ENCODE assay signal across 1 cellular context in the genomic region with DNA sequence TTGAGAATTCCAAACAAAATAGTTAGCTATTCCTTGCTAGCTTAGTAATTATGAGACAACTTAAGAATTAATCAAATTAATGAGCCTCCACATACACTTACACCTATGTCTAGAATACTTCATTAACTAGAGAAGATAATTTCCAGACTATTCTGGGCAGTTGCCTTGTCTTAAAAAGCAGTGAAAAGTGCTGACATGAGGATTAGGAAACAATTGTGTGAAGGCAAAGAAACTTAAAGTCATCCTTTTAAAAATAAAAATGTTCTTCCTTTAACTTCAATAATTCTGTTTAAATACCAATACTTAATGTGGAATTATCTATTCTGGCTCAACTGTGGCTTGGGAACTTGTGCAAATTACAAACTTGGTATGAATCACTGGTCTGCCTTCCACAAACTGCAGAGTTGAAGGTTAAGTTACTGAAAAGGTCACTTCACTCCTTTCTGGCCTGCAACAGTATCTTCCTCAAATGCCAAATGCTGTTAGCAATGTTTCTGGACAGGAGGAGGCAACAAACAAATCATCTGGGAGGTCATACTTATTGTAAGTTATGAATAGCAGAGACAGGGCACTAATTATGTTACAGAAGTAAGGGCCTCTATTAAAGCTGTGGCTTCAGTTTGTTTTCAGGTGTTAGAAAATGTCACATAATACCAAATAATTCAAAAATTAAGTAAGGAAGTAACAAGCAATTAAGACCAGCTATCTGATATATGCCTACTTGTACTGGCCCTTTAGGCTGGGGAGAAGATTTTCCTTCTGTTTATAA.
TF ChIP-seq lines count a peak whose summit lies in the region.

No MANE protein-coding gene starts in this region.

TF ChIP-seq in HepG2, 621 proteins besides CTCF, POLR2A, EP300 and RAD21:
- TF ChIP-seq MAFK (conservative IDR thresholded peaks at IDR 0.05 in 1 of 2, IDR thresholded peaks at IDR 0.05 in 1 of 2; ENCODE audit: low read length in 2 of 2) (peak; percentile 60 to 73), HMG20B (CRISPR knock-in tag; conservative IDR thresholded peaks at IDR 0.05) (no peak), PHF8 (CRISPR knock-in tag; IDR thresholded peaks at IDR 0.05) (no peak), ZSCAN20 (CRISPR knock-in tag; IDR thresholded peaks at IDR 0.05; ENCODE audit: borderline replicate concordance) (no peak), ZBTB3 (CRISPR knock-in tag; IDR thresholded peaks at IDR 0.05; ENCODE audit: borderline replicate concordance, low read depth) (no peak), MAFF (IDR thresholded peaks at IDR 0.05; ENCODE audit: low read depth, low read length) (peak; percentile 53), SAP130 (CRISPR knock-in tag; IDR thresholded peaks at IDR 0.05; ENCODE audit: low read depth) (no peak), HNRNPH1 (optimal IDR thresholded peaks at IDR 0.05; ENCODE audit: low read depth, low read length) (no peak), ZBTB34 (CRISPR knock-in tag; IDR thresholded peaks at IDR 0.05) (no peak), CBX1 (IDR thresholded peaks at IDR 0.05; ENCODE audit: low read depth) (no peak)
